20 cellular contexts compared by ENCODE assay signal in the genomic region with DNA sequence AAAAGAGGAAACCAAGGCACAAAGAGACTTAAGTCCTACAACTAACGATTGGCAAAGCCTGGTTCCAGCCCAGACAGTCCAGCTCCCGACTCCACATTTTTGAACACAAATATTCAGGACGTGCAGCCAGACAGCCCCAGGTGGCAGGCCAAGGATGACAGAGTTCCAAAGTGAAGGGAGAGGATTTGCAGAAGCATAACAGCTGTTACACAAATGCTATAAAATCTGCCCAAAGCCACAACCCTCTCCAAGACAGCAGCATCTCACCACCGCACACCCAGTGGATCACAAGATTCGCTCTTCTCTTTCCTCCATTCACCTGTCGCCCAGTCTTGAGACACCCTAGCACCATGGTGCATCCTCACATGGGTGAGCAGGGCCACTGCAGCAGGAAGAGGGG.
DNase-seq lines count a peak whose midpoint lies in the region; ATAC-seq and TF ChIP-seq lines count a peak whose summit lies in the region.
"Had no signal": no experiment of that assay in that cellular context is flagged by ENCODE, and none has a peak within 500 bp of the region (broad histone marks: within the 10 kb centered on the region; RNA-seq: fewer than 3 reads in every experiment).

No MANE protein-coding gene starts in this region.

- ATAC-seq in activated CD8-positive, alpha-beta memory T cell treated with anti-CD3 and anti-CD28 coated beads, Interleukin-2, amount 10 ng/mL, durations not matched to agents 7 days and 5 days: no peak
- no peak for ATAC-seq in T-helper 17 cell
- peak in 6 of 8 donors; percentile 11 to 30 (median 22) for ATAC-seq in heart right ventricle
- ATAC-seq: GM12878; naive thymus-derived CD4-positive, alpha-beta T cell had no signal

- H3K27me3 ChIP-seq in heart right ventricle (peaks cover 0 to 33% (median 24%) of the 10 kb centered on the region in 7 donors), sigmoid colon (peaks cover 3 to 27% (median 11%) of the 10 kb centered on the region in 3 donors)
- H3K27me3 ChIP-seq: colonic mucosa, hepatocyte had no signal

- H3K4me1 Mint-ChIP-seq in activated CD8-positive, alpha-beta memory T cell treated with anti-CD3 and anti-CD28 coated beads, Interleukin-2, amount 10 ng/mL, durations not matched to agents 7 days and 5 days: peaks cover 44% of the 10 kb centered on the region
- peaks cover 31% of the 10 kb centered on the region for H3K4me1 Mint-ChIP-seq in T-helper 17 cell

- no peak for TF ChIP-seq EP300 in sigmoid colon (IDR thresholded peaks at IDR 0.05)

- peak overlapping the region in 3 of 10 donors; percentile 52 to 73 (median 56) for H3K27ac ChIP-seq in heart right ventricle
- H3K27ac ChIP-seq in sigmoid colon: no peak overlapping the region
- H3K27ac ChIP-seq: colonic mucosa, hepatocyte had no signal

- H3K9me3 Mint-ChIP-seq in activated CD8-positive, alpha-beta memory T cell treated with anti-CD3 and anti-CD28 coated beads, Interleukin-2, amount 10 ng/mL, durations not matched to agents 7 days and 5 days (ENCODE audit: low read depth): no peaks in the 10 kb centered on the region

- no peaks in the 10 kb centered on the region for H3K27me3 Mint-ChIP-seq in activated CD8-positive, alpha-beta memory T cell treated with anti-CD3 and anti-CD28 coated beads, Interleukin-2, amount 10 ng/mL, durations not matched to agents 7 days and 5 days
- no peaks in the 10 kb centered on the region for H3K27me3 Mint-ChIP-seq in T-helper 17 cell

- TF ChIP-seq POLR2A in sigmoid colon (IDR thresholded peaks at IDR 0.05): no peak

- H3K4me1 ChIP-seq in heart right ventricle (peaks cover 0 to 27% (median 0%) of the 10 kb centered on the region in 9 donors), sigmoid colon (peaks cover 0 to 8% (median 3%) of the 10 kb centered on the region in 4 donors)

- H3K36me3 ChIP-seq in heart right ventricle (no peaks in the 10 kb centered on the region), sigmoid colon (no peaks in the 10 kb centered on the region)
- H3K36me3 ChIP-seq: colonic mucosa had no signal

- H3K4me3 Mint-ChIP-seq in activated CD8-positive, alpha-beta memory T cell treated with anti-CD3 and anti-CD28 coated beads, Interleukin-2, amount 10 ng/mL, durations not matched to agents 7 days and 5 days: no peak overlapping the region
- peak overlapping the region; percentile 74 for H3K4me3 Mint-ChIP-seq in T-helper 17 cell

- H3K27ac Mint-ChIP-seq in activated CD8-positive, alpha-beta memory T cell treated with anti-CD3 and anti-CD28 coated beads, Interleukin-2, amount 10 ng/mL, durations not matched to agents 7 days and 5 days: peak overlapping the region; percentile 41
- H3K27ac Mint-ChIP-seq in T-helper 17 cell: peak overlapping the region; percentile 96

- H3K9me3 ChIP-seq in T-helper 17 cell (ENCODE audit: control insufficient read depth, low read length, poor library complexity, severe bottlenecking) (no peaks in the 10 kb centered on the region), heart right ventricle (no peaks in the 10 kb centered on the region), sigmoid colon (no peaks in the 10 kb centered on the region)
- H3K9me3 ChIP-seq: colonic mucosa had no signal

- DNase-seq in activated CD8-positive, alpha-beta memory T cell treated with anti-CD3 and anti-CD28 coated beads, Interleukin-2, amount 10 ng/mL, durations not matched to agents 7 days and 5 days: no peak
- no peak for DNase-seq in activated CD8-positive, alpha-beta memory T cell treated with anti-CD3 and anti-CD28 coated beads for 24 hours
- DNase-seq in T-helper 17 cell: no peak
- DNase-seq in heart right ventricle: no peak
- DNase-seq in sigmoid colon: peak; percentile 37
- DNase-seq in NCI-H2029 (lab: John Stamatoyannopoulos, UW): no peak
- DNase-seq in foreskin fibroblast: no peak
- DNase-seq in RPMI8226: no peak
- DNase-seq: activated CD4-positive, alpha-beta T cell treated with anti-CD3 and anti-CD28 coated beads for 48 hours; activated naive CD4-positive, alpha-beta T cell treated with anti-CD3 and anti-CD28 coated beads, Interleukin-2, amount 50 U/mL, for 16 hours; colonic mucosa; H7; naive thymus-derived CD4-positive, alpha-beta T cell; NCI-H1105 treated with DMSO at 0.1 percent for 48 hours; NK-92 treated with Interleukin-12 subunit alpha and Interleukin-12 subunit beta, amount 100 ng/mL, for 24 hours; stimulated activated CD4-positive, alpha-beta T cell treated with anti-CD3 and anti-CD28 coated beads, Interleukin-4, amount 100 ng/mL, for 1 hour; SW 1271 had no signal

- intact Hi-C loops in heart right ventricle (cut with DNase I): no loop called here
- intact Hi-C loops in sigmoid colon (cut with DNase I): no loop called here

- CTCF ChIA-PET in activated CD8-positive, alpha-beta memory T cell treated with anti-CD3 and anti-CD28 coated beads, Interleukin-2, amount 10 ng/mL, durations not matched to agents 7 days and 5 days (lab: Charles Lee): interaction anchor here (0.7 kb wide), 1 partner anchor 103 kb away, joined by 3 read pairs; no protein-coding TSS in a partner anchor

- H3K4me3 ChIP-seq in heart right ventricle (peak overlapping the region in 1 of 10 donors; percentile 11), sigmoid colon (no peak overlapping the region), foreskin fibroblast (ENCODE audit: low read depth in 1 of 2, low read length in 2 of 2) (no peak overlapping the region)
- H3K4me3 ChIP-seq: colonic mucosa, GM12878, hepatocyte, skin epidermis had no signal

- peaks cover 4% of the 10 kb centered on the region for H3K36me3 Mint-ChIP-seq in activated CD8-positive, alpha-beta memory T cell treated with anti-CD3 and anti-CD28 coated beads, Interleukin-2, amount 10 ng/mL, durations not matched to agents 7 days and 5 days
- H3K36me3 Mint-ChIP-seq in T-helper 17 cell (ENCODE audit: low read depth): no peaks in the 10 kb centered on the region

- WGBS in heart right ventricle, 2 donors: 82 to 83% methylated on average over 6 of the region's 6 CpGs
- WGBS in sigmoid colon, 2 donors: 85 to 88% methylated on average over 6 of the region's 6 CpGs

- TF ChIP-seq CTCF in heart right ventricle (IDR thresholded peaks at IDR 0.05) (no peak), sigmoid colon (IDR thresholded peaks at IDR 0.05) (no peak), foreskin fibroblast (IDR thresholded peaks at IDR 0.05; ENCODE audit: low read depth, low read length) (no peak)

Comparison
In these comparisons a context has a peak if more than half of its experiments do, and no peak if none do; other contexts are left out.
1. ATAC-seq: peak in heart right ventricle (6 of 8); none in activated CD8-positive, alpha-beta memory T cell treated with anti-CD3 and anti-CD28 coated beads, Interleukin-2, amount 10 ng/mL, durations not matched to agents 7 days and 5 days (single experiment) and T-helper 17 cell (single experiment).